ENCODE assay signal across 10 cellular contexts in the genomic region with DNA sequence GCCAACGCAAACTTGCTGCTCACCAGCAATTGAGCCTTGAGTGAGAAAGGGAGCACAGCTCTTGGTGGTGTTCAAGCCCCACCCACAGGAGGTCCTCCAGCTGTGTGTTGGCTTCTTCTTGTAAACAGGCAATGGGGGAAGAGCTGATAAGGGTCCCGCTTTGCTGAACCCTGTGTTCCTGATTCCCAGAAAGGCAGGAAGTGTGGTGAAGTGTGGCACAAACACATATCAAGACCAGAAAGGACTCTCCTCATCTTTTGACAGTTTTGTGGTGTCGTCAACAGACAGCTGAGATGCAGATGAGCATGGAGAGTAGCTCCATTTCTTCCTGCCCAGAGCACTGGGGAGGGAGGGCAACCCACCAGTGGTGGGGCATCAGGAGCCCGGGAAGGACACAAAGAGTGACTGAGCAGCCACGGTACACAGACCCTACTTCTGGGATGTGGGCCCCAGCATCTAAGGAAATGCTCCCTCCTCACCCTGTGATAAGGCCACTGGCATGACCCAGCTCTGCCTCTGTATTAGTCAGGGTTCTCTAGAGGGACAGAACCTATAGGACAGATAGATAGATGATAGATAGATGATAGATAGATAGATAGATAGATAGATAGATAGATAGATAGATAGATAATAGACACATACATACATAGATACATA.
A peak's percentile ranks its signal among the peaks of the same experiment; 100 is the strongest.
DNase-seq lines count a peak whose midpoint lies in the region; ATAC-seq and TF ChIP-seq lines count a peak whose summit lies in the region.
"Had no signal": no experiment of that assay in that cellular context is flagged by ENCODE, and none has a peak within 500 bp of the region (broad histone marks: within the 10 kb centered on the region; RNA-seq: fewer than 3 reads in every experiment).

No MANE protein-coding gene starts in this region.

- intact Hi-C loops in right lobe of liver (cut with DNase I), result no loop called here

- H3K4me3 ChIP-seq in CD8-positive, alpha-beta memory T cell (ENCODE audit: low read length), result peak overlapping the region; percentile 20
- no peak overlapping the region for H3K4me3 ChIP-seq in Loucy (ENCODE audit: low read length, poor library complexity, severe bottlenecking)
- no peak overlapping the region for H3K4me3 ChIP-seq in right lobe of liver
- H3K4me3 ChIP-seq: breast epithelium had no signal

- H3K36me3 ChIP-seq in CD8-positive, alpha-beta memory T cell (ENCODE audit: insufficient read depth, low read length), result no peaks in the 10 kb centered on the region
- H3K36me3 ChIP-seq in Loucy (ENCODE audit: insufficient read depth, low read length) (no peaks in the 10 kb centered on the region), right lobe of liver (no peaks in the 10 kb centered on the region)
- H3K36me3 ChIP-seq: breast epithelium had no signal

- H3K79me2 ChIP-seq in Loucy (ENCODE audit: insufficient read depth, low read length), result no peaks in the 10 kb centered on the region

- H3K9ac ChIP-seq in Loucy (ENCODE audit: low read depth, low read length, poor library complexity, severe bottlenecking), result no peak overlapping the region

- peaks cover 0 to 3% of the 10 kb centered on the region in 2 donors for H3K27me3 Mint-ChIP-seq in CD8-positive, alpha-beta memory T cell

- no peak overlapping the region for H3K27ac ChIP-seq in CD8-positive, alpha-beta memory T cell (ENCODE audit: low read depth, low read length)
- no peak overlapping the region for H3K27ac ChIP-seq in right lobe of liver
- H3K27ac ChIP-seq: breast epithelium had no signal

- peaks cover 0 to 7% (median 0%) of the 10 kb centered on the region in 5 donors for H3K9me3 Mint-ChIP-seq in CD8-positive, alpha-beta memory T cell

- DNase-seq in CD8-positive, alpha-beta memory T cell, result peak in 1 of 5 donors; percentile 23
- peak; percentile 26 for DNase-seq in activated naive CD4-positive, alpha-beta T cell treated with Interleukin-2 at 50 U/mL for 16 hours
- DNase-seq in right lobe of liver (no peak), NCI-H146 treated with DMSO at 0.1 percent for 48 hours (lab: John Stamatoyannopoulos, UW; ENCODE audit: unreplicated experiment) (no peak), ecto neural progenitor cell (ENCODE audit: low spot score) (no peak)
- DNase-seq: Caco-2 had no signal

- no peaks in the 10 kb centered on the region for H3K9me2 ChIP-seq in Loucy (replicated peaks; ENCODE audit: low read depth, low read length)

- TF ChIP-seq CTCF in Loucy (conservative IDR thresholded peaks at IDR 0.05; ENCODE audit: low read length), result no peak
- no peak for TF ChIP-seq CTCF in right lobe of liver (IDR thresholded peaks at IDR 0.05)

- H3K4me2 ChIP-seq in Loucy (ENCODE audit: low read depth, low read length, poor library complexity, severe bottlenecking), result peak overlapping the region; percentile 20

- WGBS in right lobe of liver (ENCODE audit: insufficient coverage, low coverage, low lambda C conversion rate, missing lambda C conversion rate), result 25% methylated on average over 3 of the region's 5 CpGs

- no peak for TF ChIP-seq POLR2A in right lobe of liver (IDR thresholded peaks at IDR 0.05)

- peak overlapping the region in 3 of 7 donors; percentile 10 to 53 (median 48) for H3K4me3 Mint-ChIP-seq in CD8-positive, alpha-beta memory T cell

- peaks cover 0 to 12% (median 2%) of the 10 kb centered on the region in 3 donors for H3K36me3 Mint-ChIP-seq in CD8-positive, alpha-beta memory T cell

- H3K4me1 ChIP-seq in CD8-positive, alpha-beta memory T cell (ENCODE audit: insufficient read depth, low read length), result peaks cover 44% of the 10 kb centered on the region
- H3K4me1 ChIP-seq in Loucy (ENCODE audit: insufficient read depth, low read length, poor library complexity, severe bottlenecking) (peaks cover 17% of the 10 kb centered on the region), right lobe of liver (peaks cover 0 to 11% (median 0%) of the 10 kb centered on the region in 4 donors)
- H3K4me1 ChIP-seq: Caco-2 had no signal

- no peaks in the 10 kb centered on the region for H3F3A ChIP-seq in Loucy (ENCODE audit: low read depth)

- CTCF ChIA-PET in CD8-positive, alpha-beta memory T cell (lab: Charles Lee), result interaction anchor here (0.7 to 1.6 kb wide), 6 partner anchors 12 to 303 kb away, joined by 3 to 5 read pairs (median 3); no protein-coding TSS in a partner anchor

- no peaks in the 10 kb centered on the region for H4K20me1 ChIP-seq in Loucy (ENCODE audit: insufficient read depth, low read length, poor library complexity, severe bottlenecking)

- H3K27me3 ChIP-seq in CD8-positive, alpha-beta memory T cell (ENCODE audit: insufficient read depth, low read length, poor library complexity, severe bottlenecking), result no peaks in the 10 kb centered on the region
- H3K27me3 ChIP-seq in Loucy (ENCODE audit: insufficient read depth, low read length, poor library complexity, severe bottlenecking) (no peaks in the 10 kb centered on the region), right lobe of liver (no peaks in the 10 kb centered on the region)
- H3K27me3 ChIP-seq: breast epithelium had no signal

- H3K9me3 ChIP-seq in CD8-positive, alpha-beta memory T cell (ENCODE audit: low read length), result no peaks in the 10 kb centered on the region
- H3K9me3 ChIP-seq in Loucy (ENCODE audit: insufficient read depth, low read depth, low read length), result no peaks in the 10 kb centered on the region
- no peaks in the 10 kb centered on the region for H3K9me3 ChIP-seq in right lobe of liver
- H3K9me3 ChIP-seq: breast epithelium, Caco-2 had no signal

- ATAC-seq in right lobe of liver, result peak; percentile 37 to 80 (median 48)
- no peak for ATAC-seq in HG03432 (IDR thresholded peaks at IDR 0.05; ENCODE audit: unreplicated experiment)
- ATAC-seq in HG03457 (IDR thresholded peaks at IDR 0.05; ENCODE audit: unreplicated experiment), result no peak

- peaks cover 32 to 76% (median 74%) of the 10 kb centered on the region in 3 donors for H3K4me1 Mint-ChIP-seq in CD8-positive, alpha-beta memory T cell

- POLR2A ChIA-PET in CD8-positive, alpha-beta memory T cell (lab: Charles Lee), result no interaction called here

- H3K27ac Mint-ChIP-seq in CD8-positive, alpha-beta memory T cell, result peak overlapping the region; percentile 24 to 92 (median 84)

- peak overlapping the region; percentile 50; the same call in 1 of the 2 replicates for H2AFZ ChIP-seq in Loucy (ENCODE audit: low read length)

Comparison
In these comparisons a context has a peak if more than half of its experiments do, and no peak if none do; other contexts are left out.
1. ATAC-seq: peak in right lobe of liver (4 of 4); none in HG03432 (single experiment) and HG03457 (single experiment).